In genomic region chr10:5393529-5393928, GRCh38 we compare ENCODE assay signal across 10 cellular contexts. TPM values are rescaled to one million over a fixed set of nuclear protein-coding genes. Genes with fewer than 3 reads are reported as not detected.
"Had no signal": no experiment of that assay in that cellular context is flagged by ENCODE, and none has a peak within 500 bp of the region (broad histone marks: within the 10 kb centered on the region; RNA-seq: fewer than 3 reads in every experiment).

No MANE protein-coding gene starts in this region.

- DNase-seq: GM23248, H7, H9, HCEC 1CT, HFFc6 had no signal

- H3K4me1 ChIP-seq: HAP-1 had no signal

- H3K9ac ChIP-seq: GM23248 had no signal

- H3K36me3 ChIP-seq: HAP-1 had no signal

- H3K27ac Mint-ChIP-seq: H9, HFFc6 had no signal

- H3K27ac ChIP-seq: GM23248 had no signal

- H2AFZ ChIP-seq: GM23248 had no signal

- H3K4me3 ChIP-seq: GM23248, GM23338, HAP-1 had no signal

- ATAC-seq: GM23338, HCT116 had no signal

- H3K9me3 ChIP-seq: HAP-1 had no signal

- H3K4me2 ChIP-seq: GM23338 had no signal

- H3K4me3 Mint-ChIP-seq: GM23338, H9, HFFc6 had no signal

RNA-seq across cellular contexts. Expression of gene TUBAL3, which starts 11.1 kb away (rescaled TPM):
- total RNA-seq: GM23248, GM23338, H1, H4, H7, H9, HFFc6 had no signal
- polyA plus RNA-seq: GM23248, GM23338 had no signal

RNA-seq across cellular contexts. Expression of gene UCN3, which starts 28.8 kb away (rescaled TPM):
- total RNA-seq: GM23248, GM23338, H1, H4, H7, H9, HFFc6 had no signal
- polyA plus RNA-seq: GM23248, GM23338, H1 had no signal
